Comparison of ENCODE assay signal across 1 cellular context in genomic region chr16:11977206-11978041, GRCh38.
TF ChIP-seq lines count a peak whose summit lies in the region.

No MANE protein-coding gene starts in this region.

TF ChIP-seq in HEK293, 187 proteins besides CTCF, POLR2A, EP300 and RAD21 (continued from another document):
- 0 out of 2 replicates have a peak, but pooled peaks have one; percentile 46 for TF ChIP-seq INSM2 (tag by site-specific recombination; IDR thresholded peaks at IDR 0.05)
- no peak for TF ChIP-seq ZBTB8A (tag by site-specific recombination; IDR thresholded peaks at IDR 0.05)
- 0 out of 2 replicates have a peak, but pooled peaks have one; percentile 33 for TF ChIP-seq EGR2 (tag by site-specific recombination; IDR thresholded peaks at IDR 0.05; ENCODE audit: low read depth)
- TF ChIP-seq PATZ1 (tag by site-specific recombination; IDR thresholded peaks at IDR 0.05), result peak; percentile 37; the same call in 1 of the 2 replicates
- no peak for TF ChIP-seq ZNF571 (tag by site-specific recombination; IDR thresholded peaks at IDR 0.05)
- TF ChIP-seq, protein P1, sequence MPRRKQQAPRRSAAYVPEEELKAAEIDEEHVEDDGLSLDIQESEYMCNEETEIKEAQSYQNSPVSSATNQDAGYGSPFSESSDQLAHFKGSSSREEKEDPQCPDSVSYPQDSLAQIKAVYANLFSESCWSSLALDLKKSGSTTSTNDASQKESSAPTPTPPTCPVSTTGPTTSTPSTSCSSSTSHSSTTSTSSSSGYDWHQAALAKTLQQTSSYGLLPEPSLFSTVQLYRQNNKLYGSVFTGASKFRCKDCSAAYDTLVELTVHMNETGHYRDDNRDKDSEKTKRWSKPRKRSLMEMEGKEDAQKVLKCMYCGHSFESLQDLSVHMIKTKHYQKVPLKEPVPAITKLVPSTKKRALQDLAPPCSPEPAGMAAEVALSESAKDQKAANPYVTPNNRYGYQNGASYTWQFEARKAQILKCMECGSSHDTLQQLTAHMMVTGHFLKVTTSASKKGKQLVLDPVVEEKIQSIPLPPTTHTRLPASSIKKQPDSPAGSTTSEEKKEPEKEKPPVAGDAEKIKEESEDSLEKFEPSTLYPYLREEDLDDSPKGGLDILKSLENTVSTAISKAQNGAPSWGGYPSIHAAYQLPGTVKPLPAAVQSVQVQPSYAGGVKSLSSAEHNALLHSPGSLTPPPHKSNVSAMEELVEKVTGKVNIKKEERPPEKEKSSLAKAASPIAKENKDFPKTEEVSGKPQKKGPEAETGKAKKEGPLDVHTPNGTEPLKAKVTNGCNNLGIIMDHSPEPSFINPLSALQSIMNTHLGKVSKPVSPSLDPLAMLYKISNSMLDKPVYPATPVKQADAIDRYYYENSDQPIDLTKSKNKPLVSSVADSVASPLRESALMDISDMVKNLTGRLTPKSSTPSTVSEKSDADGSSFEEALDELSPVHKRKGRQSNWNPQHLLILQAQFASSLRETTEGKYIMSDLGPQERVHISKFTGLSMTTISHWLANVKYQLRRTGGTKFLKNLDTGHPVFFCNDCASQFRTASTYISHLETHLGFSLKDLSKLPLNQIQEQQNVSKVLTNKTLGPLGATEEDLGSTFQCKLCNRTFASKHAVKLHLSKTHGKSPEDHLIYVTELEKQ (tag by site-specific recombination; IDR thresholded peaks at IDR 0.05; ENCODE audit: borderline replicate concordance), result no peak
- TF ChIP-seq ZNF366 (tag by site-specific recombination; conservative IDR thresholded peaks at IDR 0.05), result peak; percentile 63
- no peak for TF ChIP-seq ZNF292 (tag by site-specific recombination; IDR thresholded peaks at IDR 0.05; ENCODE audit: borderline replicate concordance, low read depth)
- TF ChIP-seq BCL6B (tag by site-specific recombination; IDR thresholded peaks at IDR 0.05), result no peak
- TF ChIP-seq ZNF621 (tag by site-specific recombination; IDR thresholded peaks at IDR 0.05), result no peak
- TF ChIP-seq KLF1 (tag by site-specific recombination; IDR thresholded peaks at IDR 0.05), result 0 out of 2 replicates have a peak, but pooled peaks have one; percentile 13
- no peak for TF ChIP-seq ZNF202 (tag by site-specific recombination; IDR thresholded peaks at IDR 0.05; ENCODE audit: borderline replicate concordance)
- TF ChIP-seq ZNF624 (tag by site-specific recombination; IDR thresholded peaks at IDR 0.05), result no peak
- peak; percentile 57 for TF ChIP-seq ZBTB48 (tag by site-specific recombination; IDR thresholded peaks at IDR 0.05)
- no peak for TF ChIP-seq KLF7 (tag by site-specific recombination; IDR thresholded peaks at IDR 0.05; ENCODE audit: borderline replicate concordance)
- peak; percentile 55 for TF ChIP-seq ZNF335 (tag by site-specific recombination; conservative IDR thresholded peaks at IDR 0.05)
- TF ChIP-seq ZNF274 (IDR thresholded peaks at IDR 0.05; ENCODE audit: low read length), result no peak
- no peak for TF ChIP-seq ZNF274 (tag by site-specific recombination; IDR thresholded peaks at IDR 0.05; ENCODE audit: borderline replicate concordance)
- peak; percentile 65 for TF ChIP-seq ZBTB20 (tag by site-specific recombination; IDR thresholded peaks at IDR 0.05)
- no peak for TF ChIP-seq ZNF777 (tag by site-specific recombination; IDR thresholded peaks at IDR 0.05; ENCODE audit: borderline replicate concordance)
- TF ChIP-seq ZNF394 (tag by site-specific recombination; IDR thresholded peaks at IDR 0.05; ENCODE audit: borderline replicate concordance), result no peak
- no peak for TF ChIP-seq ZBTB21 (tag by site-specific recombination; IDR thresholded peaks at IDR 0.05)
- TF ChIP-seq ZFHX2 (tag by site-specific recombination; conservative IDR thresholded peaks at IDR 0.05), result peak; percentile 62
- TF ChIP-seq ZNF76 (tag by site-specific recombination; IDR thresholded peaks at IDR 0.05; ENCODE audit: borderline replicate concordance, low read depth), result peak; percentile 93
- no peak for TF ChIP-seq KLF10 (tag by site-specific recombination; IDR thresholded peaks at IDR 0.05)
- 0 out of 2 replicates have a peak, but pooled peaks have one; percentile 14 for TF ChIP-seq ZNF501 (tag by site-specific recombination; IDR thresholded peaks at IDR 0.05)
- no peak for TF ChIP-seq ZNF140 (tag by site-specific recombination; IDR thresholded peaks at IDR 0.05)
- peak; percentile 40 for TF ChIP-seq IKZF3 (tag by site-specific recombination; IDR thresholded peaks at IDR 0.05)
- TF ChIP-seq ZEB2 (tag by site-specific recombination; IDR thresholded peaks at IDR 0.05), result no peak
- no peak for TF ChIP-seq ZNF670 (tag by site-specific recombination; IDR thresholded peaks at IDR 0.05; ENCODE audit: low read depth)
- TF ChIP-seq, protein P2, sequence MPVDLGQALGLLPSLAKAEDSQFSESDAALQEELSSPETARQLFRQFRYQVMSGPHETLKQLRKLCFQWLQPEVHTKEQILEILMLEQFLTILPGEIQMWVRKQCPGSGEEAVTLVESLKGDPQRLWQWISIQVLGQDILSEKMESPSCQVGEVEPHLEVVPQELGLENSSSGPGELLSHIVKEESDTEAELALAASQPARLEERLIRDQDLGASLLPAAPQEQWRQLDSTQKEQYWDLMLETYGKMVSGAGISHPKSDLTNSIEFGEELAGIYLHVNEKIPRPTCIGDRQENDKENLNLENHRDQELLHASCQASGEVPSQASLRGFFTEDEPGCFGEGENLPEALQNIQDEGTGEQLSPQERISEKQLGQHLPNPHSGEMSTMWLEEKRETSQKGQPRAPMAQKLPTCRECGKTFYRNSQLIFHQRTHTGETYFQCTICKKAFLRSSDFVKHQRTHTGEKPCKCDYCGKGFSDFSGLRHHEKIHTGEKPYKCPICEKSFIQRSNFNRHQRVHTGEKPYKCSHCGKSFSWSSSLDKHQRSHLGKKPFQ (tag by site-specific recombination; IDR thresholded peaks at IDR 0.05), result no peak
- no peak for TF ChIP-seq ZNF639 (tag by site-specific recombination; IDR thresholded peaks at IDR 0.05)
- no peak for TF ChIP-seq ZNF548 (tag by site-specific recombination; IDR thresholded peaks at IDR 0.05)
- peak; percentile 77; the same call in 1 of the 2 replicates for TF ChIP-seq ZNF600 (tag by site-specific recombination; IDR thresholded peaks at IDR 0.05)
- TF ChIP-seq SP2 (tag by site-specific recombination; IDR thresholded peaks at IDR 0.05), result peak; percentile 87
- no peak for TF ChIP-seq ZBTB7A (tag by site-specific recombination; IDR thresholded peaks at IDR 0.05; ENCODE audit: low read depth)
TF ChIP-seq in HEK293: peak in this region for 18.
